9 cellular contexts compared by ENCODE assay signal in genomic region chr2:65576861-65577601, GRCh38.
DNase-seq lines count a peak whose midpoint lies in the region; ATAC-seq and TF ChIP-seq lines count a peak whose summit lies in the region.
"Had no signal": no experiment of that assay in that cellular context is flagged by ENCODE, and none has a peak within 500 bp of the region (broad histone marks: within the 10 kb centered on the region; RNA-seq: fewer than 3 reads in every experiment).

No MANE protein-coding gene starts in this region.

- H3K36me3 ChIP-seq in lung (ENCODE audit: control insufficient read depth in 2 of 2, insufficient read depth in 2 of 2, low read length in 2 of 2), result no peaks in the 10 kb centered on the region

- no peak overlapping the region for H3K27ac ChIP-seq in lung (ENCODE audit: low read depth in 1 of 2, low read length in 1 of 2)

- H3K4me1 ChIP-seq in lung (ENCODE audit: control insufficient read depth in 2 of 2, insufficient read depth in 2 of 2, low read length in 2 of 2), result peaks cover 0 to 2% of the 10 kb centered on the region in 2 donors

- TF ChIP-seq RAD21 in Ishikawa (IDR thresholded peaks at IDR 0.05; ENCODE audit: low read depth), result no peak

- ATAC-seq in lung (ENCODE audit: insufficient read depth, low FRiP score) (peak; percentile 9), GM21529 (IDR thresholded peaks at IDR 0.05; ENCODE audit: unreplicated experiment) (no peak), HG02623 (IDR thresholded peaks at IDR 0.05; ENCODE audit: unreplicated experiment) (no peak), GM19351 (IDR thresholded peaks at IDR 0.05; ENCODE audit: unreplicated experiment) (no peak), GM19397 (IDR thresholded peaks at IDR 0.05; ENCODE audit: unreplicated experiment) (no peak)

- no peak for TF ChIP-seq CTCF in AG04449 (IDR thresholded peaks at IDR 0.05; ENCODE audit: insufficient read depth, low read length, missing control alignments)
- no peak for TF ChIP-seq CTCF in cardiac fibroblast (IDR thresholded peaks at IDR 0.05; ENCODE audit: low read depth, low read length)
- no peak for TF ChIP-seq CTCF in lung (IDR thresholded peaks at IDR 0.05; ENCODE audit: control extremely low read depth, extremely low read depth)

- POLR2A ChIA-PET in AG04449 (lab: Yijun Ruan, JAX), result interaction anchor here (0.9 to 1.1 kb wide), 2 partner anchors 277 to 521 kb away, joined by 3 read pairs; partner anchors contain the start of gene CEP68

- H3K27me3 ChIP-seq in lung (ENCODE audit: control insufficient read depth, insufficient read depth), result no peaks in the 10 kb centered on the region

- 66 to 79% methylated on average over 12 of the region's 12 CpGs for WGBS in lung, 2 donors

- H3K4me3 ChIP-seq in AG04449 (ENCODE audit: low read depth, low read length) (peak overlapping the region; percentile 20; the same call in 1 of the 2 replicates), cardiac fibroblast (replicated peaks in 1 of 2; ENCODE audit: low read depth in 2 of 2, low read length in 2 of 2) (no peak overlapping the region), lung (no peak overlapping the region)

- DNase-seq in AG04449 (ENCODE audit: low read depth, low spot score) (peak; percentile 68), cardiac fibroblast (ENCODE audit: low read depth in 2 of 2) (peak; percentile 92 to 96), lung (ENCODE audit: low spot score) (no peak)
- DNase-seq: CD4-positive, alpha-beta T cell had no signal

- CTCF ChIA-PET in AG04449 (lab: Yijun Ruan, JAX), result interaction anchor here (1.1 to 1.6 kb wide), 2 partner anchors 312 to 704 kb away, joined by 3 to 10 read pairs; no protein-coding TSS in a partner anchor

- TF ChIP-seq EP300 in Ishikawa (IDR thresholded peaks at IDR 0.05; ENCODE audit: borderline replicate concordance), result peak; percentile 84

- H3K9me3 ChIP-seq in lung (ENCODE audit: control insufficient read depth in 2 of 2, insufficient read depth in 1 of 2, low read length in 1 of 2), result no peaks in the 10 kb centered on the region

TF ChIP-seq in Ishikawa, 13 proteins besides CTCF, POLR2A, EP300 and RAD21:
- TF ChIP-seq CREB1 (IDR thresholded peaks at IDR 0.05; ENCODE audit: low read depth), result no peak
- TF ChIP-seq REST (IDR thresholded peaks at IDR 0.05; ENCODE audit: low read depth), result no peak
- TF ChIP-seq FOXM1 (IDR thresholded peaks at IDR 0.05; ENCODE audit: borderline replicate concordance, low read depth), result peak; percentile 70
- TF ChIP-seq NFIC (IDR thresholded peaks at IDR 0.05), result peak; percentile 54; the same call in 1 of the 2 replicates
- TF ChIP-seq ZBTB7A (IDR thresholded peaks at IDR 0.05; ENCODE audit: low read depth), result no peak
- TF ChIP-seq TEAD4 (IDR thresholded peaks at IDR 0.05), result peak; percentile 92
- peak; percentile 39; the same call in 1 of the 2 replicates for TF ChIP-seq CEBPB (IDR thresholded peaks at IDR 0.05)
- no peak for TF ChIP-seq TAF1 (IDR thresholded peaks at IDR 0.05; ENCODE audit: low read depth)
- no peak for TF ChIP-seq USF1 (IDR thresholded peaks at IDR 0.05)
- TF ChIP-seq MAX (IDR thresholded peaks at IDR 0.05), result no peak; the same call in 1 of the 2 replicates
- TF ChIP-seq EGR1 (IDR thresholded peaks at IDR 0.05), result 0 out of 2 replicates have a peak, but pooled peaks have one; percentile 30
- 0 out of 2 replicates have a peak, but pooled peaks have one; percentile 12 for TF ChIP-seq YY1 (IDR thresholded peaks at IDR 0.05; ENCODE audit: low read depth)
- TF ChIP-seq TCF12 (IDR thresholded peaks at IDR 0.05; ENCODE audit: low read depth), result peak; percentile 88
